In the genomic region with DNA sequence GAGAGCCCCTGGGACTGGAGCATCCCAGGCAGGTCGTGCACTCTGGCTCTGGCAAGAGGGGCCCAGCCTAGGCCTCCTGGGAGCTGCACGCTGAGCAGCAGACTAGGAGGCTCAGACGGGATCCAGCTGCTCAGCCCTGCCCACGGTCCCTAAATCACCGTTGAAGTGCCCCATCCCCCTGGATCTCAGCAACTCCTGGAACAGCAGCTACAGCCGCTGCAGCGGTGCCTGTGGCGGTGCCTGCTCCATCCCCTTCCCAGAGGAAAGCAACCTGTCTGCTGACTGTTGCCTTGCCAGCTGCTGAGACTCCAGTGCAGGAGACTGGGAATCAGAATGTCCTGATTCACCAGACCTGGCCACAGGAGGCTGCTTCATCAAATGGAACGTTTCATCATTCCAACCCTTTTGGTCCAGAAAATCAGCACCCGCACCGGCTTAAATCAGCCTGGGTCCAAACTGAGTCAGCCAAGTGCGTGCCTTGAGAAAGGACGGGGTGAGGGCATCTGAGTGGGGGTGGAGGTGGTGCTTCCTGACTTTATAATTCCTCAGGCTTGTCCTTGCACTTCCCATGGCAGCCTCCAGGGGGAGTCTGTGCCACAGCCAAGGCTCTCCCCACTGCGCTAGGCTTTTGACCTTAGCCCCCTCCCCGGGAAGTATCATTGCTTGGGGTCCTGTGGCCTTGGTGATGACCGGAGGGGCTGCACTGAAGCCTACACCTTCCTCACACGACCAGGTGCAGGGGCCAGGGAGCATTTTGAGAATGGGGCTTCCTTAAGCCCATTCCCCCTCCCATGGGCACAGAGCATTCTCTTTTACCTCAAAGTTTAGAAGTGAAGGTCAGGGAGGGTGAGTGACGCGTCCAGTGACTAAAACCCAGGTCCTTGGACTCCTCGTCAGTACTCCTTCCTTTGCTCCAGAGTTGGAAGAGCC, we compare ENCODE assay signal across 8 cellular contexts. TPM values are rescaled to one million over a fixed set of nuclear protein-coding genes. Genes with fewer than 3 reads are reported as not detected.
DNase-seq lines count a peak whose midpoint lies in the region; ATAC-seq and TF ChIP-seq lines count a peak whose summit lies in the region.

No MANE protein-coding gene starts in this region.

- DNase-seq in EL = peak; percentile 69
- DNase-seq in HK-2 (ENCODE audit: unreplicated experiment) = peak; percentile 59
- DNase-seq in SJCRH30 = peak; percentile 26 to 49
- DNase-seq in astrocyte of the spinal cord (ENCODE audit: low read depth, low spot score) = peak; percentile 42
- DNase-seq in islet precursor cell = peak; percentile 72
- peak; percentile 8 to 23 for DNase-seq in stimulated activated CD4-positive, alpha-beta T cell treated with anti-CD3 and anti-CD28 coated beads, Interleukin-4, amount 100 ng/mL, for 4 hours

- no peaks in the 10 kb centered on the region for H3K36me3 ChIP-seq in SJCRH30

- H3K27ac ChIP-seq in SJCRH30 = no peak overlapping the region

- in situ Hi-C loops in astrocyte of the spinal cord (cut with HindIII; ENCODE audit: low sequenced_read_pairs) = no loop called here

- peak; percentile 85 for TF ChIP-seq CTCF in astrocyte of the spinal cord (IDR thresholded peaks at IDR 0.05; ENCODE audit: low read depth, low read length)

- no peaks in the 10 kb centered on the region for H3K4me1 ChIP-seq in SJCRH30

- H3K27me3 ChIP-seq in SJCRH30 = no peaks in the 10 kb centered on the region

- H3K4me3 ChIP-seq in SJCRH30 = no peak overlapping the region
- no peak overlapping the region for H3K4me3 ChIP-seq in astrocyte of the spinal cord (ENCODE audit: low read depth, low read length)

- no peaks in the 10 kb centered on the region for H3K9me3 ChIP-seq in SJCRH30 (replicated peaks)

- ATAC-seq in GM21717 (IDR thresholded peaks at IDR 0.05; ENCODE audit: unreplicated experiment) (no peak), HG02798 (IDR thresholded peaks at IDR 0.05; ENCODE audit: poor library complexity, unreplicated experiment) (no peak)

RNA-seq across cellular contexts. Expression of gene ZNF185, which starts 6.5 kb away (rescaled TPM):
- 0.26 and 0.28 TPM in 2 replicates for total RNA-seq in SJCRH30 (2014; rRNA removed; shearing (Covaris generic))

Comparison
In these comparisons a context has a peak if more than half of its experiments do, and no peak if none do; other contexts are left out.
1. DNase-seq: peak in every context shown above with its lines; median percentile 72 in islet precursor cell; 69 in EL; 59 in HK-2; 42 in astrocyte of the spinal cord; 38 in SJCRH30; 16 in stimulated activated CD4-positive, alpha-beta T cell treated with anti-CD3 and anti-CD28 coated beads, Interleukin-4, amount 100 ng/mL, for 4 hours.